Comparison of ENCODE assay signal across 9 cellular contexts in genomic region chr4:186723207-186724047, GRCh38. TPM values are rescaled to one million over a fixed set of nuclear protein-coding genes. Genes with fewer than 3 reads are reported as not detected.
DNase-seq lines count a peak whose midpoint lies in the region; ATAC-seq and TF ChIP-seq lines count a peak whose summit lies in the region.
"Had no signal": no experiment of that assay in that cellular context is flagged by ENCODE, and none has a peak within 500 bp of the region (broad histone marks: within the 10 kb centered on the region; RNA-seq: fewer than 3 reads in every experiment).

Gene FAT1 (minus strand): TSS chr4:186723856. CDS start chr4:186709827, 14,029 bp downstream.

- H3K9ac ChIP-seq in endocrine pancreas (ENCODE audit: control insufficient read depth, insufficient read depth, low read length): peak within 1 kb of the TSS; percentile 73

- H3K27ac ChIP-seq in RWPE2 (ENCODE audit: poor library complexity, severe bottlenecking): peak within 1 kb of the TSS; percentile 98
- H3K27ac ChIP-seq in lung (ENCODE audit: low read depth in 1 of 2, low read length in 1 of 2): peak within 1 kb of the TSS; percentile 94 to 96
- H3K27ac ChIP-seq in thoracic aorta: peak within 1 kb of the TSS; percentile 91 to 95
- H3K27ac ChIP-seq: neutrophil had no signal

- H3K4me1 ChIP-seq in RWPE2 (ENCODE audit: insufficient read depth, poor library complexity, severe bottlenecking): peaks cover 13% of the 10 kb centered on the region
- no peaks in the 10 kb centered on the region for H3K4me1 ChIP-seq in endocrine pancreas (ENCODE audit: control insufficient read depth, insufficient read depth, low read length)
- peaks cover 0 to 3% of the 10 kb centered on the region in 2 donors for H3K4me1 ChIP-seq in lung (ENCODE audit: control insufficient read depth in 2 of 2, insufficient read depth in 2 of 2, low read length in 2 of 2)
- peaks cover 3 to 12% of the 10 kb centered on the region in 2 donors for H3K4me1 ChIP-seq in thoracic aorta (ENCODE audit: control insufficient read depth in 1 of 2, low read depth in 2 of 2)

- peaks cover 8% of the 10 kb centered on the region for H3K36me3 ChIP-seq in RWPE2 (ENCODE audit: low read depth)
- no peaks in the 10 kb centered on the region for H3K36me3 ChIP-seq in endocrine pancreas (ENCODE audit: control insufficient read depth, insufficient read depth, low read length)
- no peaks in the 10 kb centered on the region for H3K36me3 ChIP-seq in lung (ENCODE audit: control insufficient read depth in 2 of 2, insufficient read depth in 2 of 2, low read length in 2 of 2)
- no peaks in the 10 kb centered on the region for H3K36me3 ChIP-seq in thoracic aorta
- H3K36me3 ChIP-seq: neutrophil had no signal

- TF ChIP-seq CTCF in RWPE2 (IDR thresholded peaks at IDR 0.05; ENCODE audit: poor library complexity, severe bottlenecking) (peak; percentile 3), lung (IDR thresholded peaks at IDR 0.05; ENCODE audit: control extremely low read depth, extremely low read depth) (no peak), thoracic aorta (IDR thresholded peaks at IDR 0.05) (no peak)

- H3K27me3 ChIP-seq in RWPE2 (ENCODE audit: insufficient read depth, poor library complexity, severe bottlenecking) (no peaks in the 10 kb centered on the region), endocrine pancreas (ENCODE audit: control insufficient read depth, insufficient read depth, low read length) (no peaks in the 10 kb centered on the region), lung (ENCODE audit: control insufficient read depth, insufficient read depth) (no peaks in the 10 kb centered on the region), thoracic aorta (replicated peaks; ENCODE audit: insufficient read depth) (no peaks in the 10 kb centered on the region)

- H3K9me3 ChIP-seq in RWPE2 (ENCODE audit: severe bottlenecking) (no peaks in the 10 kb centered on the region), endocrine pancreas (ENCODE audit: control insufficient read depth, low read length) (no peaks in the 10 kb centered on the region), lung (ENCODE audit: control insufficient read depth in 2 of 2, insufficient read depth in 1 of 2, low read length in 1 of 2) (peaks cover 0 to 5% of the 10 kb centered on the region in 2 donors), thoracic aorta (peaks cover 8% of the 10 kb centered on the region)
- H3K9me3 ChIP-seq: neutrophil had no signal

- WGBS in lung, 2 donors: 1% methylated on average over 48 to 117 of the region's 117 CpGs

- peak; percentile 26 for DNase-seq in stimulated activated CD4-positive, alpha-beta T cell treated with anti-CD3 and anti-CD28 coated beads, Interleukin-15, amount 100 ng/mL, for 24 hours
- DNase-seq in stimulated activated CD4-positive, alpha-beta T cell treated with anti-CD3 and anti-CD28 coated beads, Interleukin-12 subunit alpha, Interleukin-12 subunit beta, amount 100 ng/mL, for 4 hours: no peak
- DNase-seq in RWPE2 (ENCODE audit: low spot score): no peak
- peak; percentile 61 for DNase-seq in lung (ENCODE audit: low spot score)
- no peak for DNase-seq in thoracic aorta (ENCODE audit: low spot score)
- no peak for DNase-seq in NCI-H446 treated with DMSO at 0.1 percent for 48 hours (lab: John Stamatoyannopoulos, UW)

- ATAC-seq in RWPE2 (ENCODE audit: low read depth) (peak; percentile 5; the same call in 1 of the 3 replicates), lung (ENCODE audit: insufficient read depth, low FRiP score) (peak; percentile 70), thoracic aorta (ENCODE audit: insufficient number of reproducible peaks, low FRiP score, low read depth) (no peak), HG03442 (IDR thresholded peaks at IDR 0.05; ENCODE audit: unreplicated experiment) (no peak)

- H3K4me3 ChIP-seq in RWPE2 (ENCODE audit: severe bottlenecking): peak within 1 kb of the TSS; percentile 97
- peak within 1 kb of the TSS; percentile 80 for H3K4me3 ChIP-seq in endocrine pancreas (ENCODE audit: control insufficient read depth, insufficient read depth, low read length)
- peak within 1 kb of the TSS; percentile 84 for H3K4me3 ChIP-seq in lung
- peak within 1 kb of the TSS; percentile 80 for H3K4me3 ChIP-seq in thoracic aorta

RNA-seq across cellular contexts. Expression of gene FAT1, which starts in this region (rescaled TPM):
- 100 to 1,000 TPM; 122 to 318 TPM for total RNA-seq in lung
- 10 to 100 TPM; 19.4 to 22.5 TPM for polyA plus RNA-seq in lung
- 100 to 1,000 TPM; 106 to 117 TPM for total RNA-seq in thoracic aorta

Comparison
In these comparisons a context has a peak if more than half of its experiments do, and no peak if none do; other contexts are left out.
1. DNase-seq: peak in stimulated activated CD4-positive, alpha-beta T cell treated with anti-CD3 and anti-CD28 coated beads, Interleukin-15, amount 100 ng/mL, for 24 hours (single experiment) and lung (single experiment); none in stimulated activated CD4-positive, alpha-beta T cell treated with anti-CD3 and anti-CD28 coated beads, Interleukin-12 subunit alpha, Interleukin-12 subunit beta, amount 100 ng/mL, for 4 hours (single experiment), RWPE2 (single experiment), thoracic aorta (single experiment) and NCI-H446 treated with DMSO at 0.1 percent for 48 hours (single experiment).
2. ATAC-seq: peak in RWPE2 (single experiment) and lung (single experiment); none in thoracic aorta (single experiment) and HG03442 (single experiment).
3. Peak in every context shown above with its lines, with median percentiles within 50 percentile points of each other: H3K27ac ChIP-seq and H3K4me3 ChIP-seq.